Comparison of ENCODE assay signal across 8 cellular contexts in genomic region chr19:49869009-49869483, GRCh38. TPM values are rescaled to one million over a fixed set of nuclear protein-coding genes. Genes with fewer than 3 reads are reported as not detected.
A peak's percentile ranks its signal among the peaks of the same experiment; 100 is the strongest.
DNase-seq lines count a peak whose midpoint lies in the region; ATAC-seq and TF ChIP-seq lines count a peak whose summit lies in the region.

No MANE protein-coding gene starts in this region.

- H2AFZ ChIP-seq in OCI-LY7 (ENCODE audit: low read length) = peak overlapping the region; percentile 51; the same call in 1 of the 2 replicates

- peaks cover 10 to 46% (median 21%) of the 10 kb centered on the region in 11 experiments for H3K36me3 ChIP-seq in BLaER1 treated with 17β-estradiol and CSF1 and Interleukin-3, amounts not matched to agents 10 nM and 100 nM
- H3K36me3 ChIP-seq in OCI-LY7 (ENCODE audit: insufficient read depth, low read length) = peaks cover 23% of the 10 kb centered on the region

- TF ChIP-seq CTCF in OCI-LY7 (conservative IDR thresholded peaks at IDR 0.05; ENCODE audit: low read length) = no peak
- no peak for TF ChIP-seq CTCF in foreskin fibroblast (IDR thresholded peaks at IDR 0.05; ENCODE audit: low read depth, low read length)

- no TSS peak for BruUV-seq in OCI-LY7 (replicated peaks; lab: Mats Ljungman, UMichigan)

- POLR2A ChIA-PET in OCI-LY7 (lab: Charles Lee) = interaction anchor here (0.7 to 1.1 kb wide), 4 partner anchors 11 to 50 kb away, joined by 3 to 7 read pairs (median 4); no protein-coding TSS in a partner anchor

- intact Hi-C loops in OCI-LY7 (cut with micrococcal nuclease; ENCODE audit: unreplicated experiment) = no loop called here

- peaks cover 47 to 87% (median 68%) of the 10 kb centered on the region in 10 experiments for H3K4me1 ChIP-seq in BLaER1 treated with 17β-estradiol and CSF1 and Interleukin-3, amounts not matched to agents 10 nM and 100 nM
- H3K4me1 ChIP-seq in OCI-LY7 (ENCODE audit: insufficient read depth, low read length, poor library complexity, severe bottlenecking) = peaks cover 52% of the 10 kb centered on the region

- H4K20me1 ChIP-seq in BLaER1 treated with 17β-estradiol and CSF1 and Interleukin-3, amounts not matched to agents 10 nM and 100 nM = peaks cover 11 to 31% (median 27%) of the 10 kb centered on the region in 11 experiments; a peak in 21 of 22 replicates
- peaks cover 10% of the 10 kb centered on the region; the same call in 1 of the 2 replicates for H4K20me1 ChIP-seq in OCI-LY7 (ENCODE audit: insufficient read depth, low read length)

- no peaks in the 10 kb centered on the region for H3K9me2 ChIP-seq in OCI-LY7 (ENCODE audit: insufficient read depth, low read length)

- H3K4me3 ChIP-seq in BLaER1 treated with 17β-estradiol and CSF1 and Interleukin-3, amounts not matched to agents 10 nM and 100 nM = peak overlapping the region; percentile 43 to 65 (median 51)
- H3K4me3 ChIP-seq in OCI-LY7 (ENCODE audit: low read depth, low read length, poor library complexity, severe bottlenecking) (peak overlapping the region; percentile 69), foreskin fibroblast (ENCODE audit: low read depth in 1 of 2, low read length in 2 of 2) (peak overlapping the region; percentile 25 to 48), skin epidermis (peak overlapping the region; percentile 6 to 53 (median 32))

- H3K27ac ChIP-seq in BLaER1 treated with 17β-estradiol and CSF1 and Interleukin-3, amounts not matched to agents 10 nM and 100 nM = peak overlapping the region; percentile 25 to 95 (median 84); a peak in 21 of 22 replicates
- peak overlapping the region; percentile 49 for H3K27ac ChIP-seq in OCI-LY7 (ENCODE audit: low read depth, low read length, poor library complexity, severe bottlenecking)
- H3K27ac ChIP-seq in skin epidermis = peak overlapping the region; percentile 10 to 99 (median 91)

- peak overlapping the region; percentile 75 to 99 (median 97) for H3K4me2 ChIP-seq in BLaER1 treated with 17β-estradiol and CSF1 and Interleukin-3, amounts not matched to agents 10 nM and 100 nM
- H3K4me2 ChIP-seq in OCI-LY7 (ENCODE audit: low read length) = peak overlapping the region; percentile 66

- DNase-seq in OCI-LY7 (ENCODE audit: low spot score) = no peak
- DNase-seq in foreskin fibroblast = no peak
- DNase-seq in OCI-M2 (lab: John Stamatoyannopoulos, UW; ENCODE audit: unreplicated experiment) = no peak
- DNase-seq in DMS114 treated with DMSO at 0.1 percent for 48 hours (lab: John Stamatoyannopoulos, UW; ENCODE audit: unreplicated experiment) = no peak

- no peaks in the 10 kb centered on the region for H3K27me3 ChIP-seq in BLaER1 treated with 17β-estradiol and CSF1 and Interleukin-3, amounts not matched to agents 10 nM and 100 nM

- peak; percentile 3 for ATAC-seq in GM21529 (IDR thresholded peaks at IDR 0.05; ENCODE audit: unreplicated experiment)
- no peak for ATAC-seq in HG03565 (IDR thresholded peaks at IDR 0.05; ENCODE audit: unreplicated experiment)

- peaks cover 28% of the 10 kb centered on the region; the same call in 1 of the 2 replicates for H3K79me2 ChIP-seq in OCI-LY7 (ENCODE audit: insufficient read depth, low read depth, low read length)

- peak overlapping the region; percentile 50 to 82 (median 69); a peak in 20 of 22 replicates for H3K9ac ChIP-seq in BLaER1 treated with 17β-estradiol and CSF1 and Interleukin-3, amounts not matched to agents 10 nM and 100 nM

- no peaks in the 10 kb centered on the region for H3K9me3 ChIP-seq in BLaER1 treated with 17β-estradiol and CSF1 and Interleukin-3, amounts not matched to agents 10 nM and 100 nM (replicated peaks in 1 of 11)
- H3K9me3 ChIP-seq in OCI-LY7 (ENCODE audit: low read length) = no peaks in the 10 kb centered on the region

- CTCF ChIA-PET in OCI-LY7 (lab: Charles Lee; ENCODE audit: unreplicated experiment) = no interaction called here

RNA-seq across cellular contexts. Expression of gene PNKP, which starts 1.7 kb away (rescaled TPM):
- total RNA-seq in OCI-LY7 (2014; rRNA removed; shearing (Covaris generic)) = 65.4 and 90.9 TPM in 2 replicates
- total RNA-seq in OCI-LY7 (2022) = 118 and 140 TPM in 2 replicates

RNA-seq across cellular contexts. Expression of gene AKT1S1, which starts 8.1 kb away (rescaled TPM):
- 7.3 TPM in 2 replicates for total RNA-seq in OCI-LY7 (2014; rRNA removed; shearing (Covaris generic))
- total RNA-seq in OCI-LY7 (2022) = 19.8 and 21.2 TPM in 2 replicates

RNA-seq across cellular contexts. Expression of gene TBC1D17, which starts 8.5 kb away (rescaled TPM):
- total RNA-seq in OCI-LY7 (2014; rRNA removed; shearing (Covaris generic)) = 7.9 and 8.0 TPM in 2 replicates
- 24.0 and 31.1 TPM in 2 replicates for total RNA-seq in OCI-LY7 (2022)

RNA-seq across cellular contexts. Expression of gene PTOV1, which starts 18.1 kb away (rescaled TPM):
- total RNA-seq in OCI-LY7 (2014; rRNA removed; shearing (Covaris generic)) = 101 and 124 TPM in 2 replicates
- total RNA-seq in OCI-LY7 (2022) = 105 and 114 TPM in 2 replicates

RNA-seq across cellular contexts. Expression of gene IL4I1, which starts 27.6 kb away (rescaled TPM):
- 0.25 and 0.39 TPM in 2 replicates for total RNA-seq in OCI-LY7 (2014; rRNA removed; shearing (Covaris generic))
- total RNA-seq in OCI-LY7 (2022) = 1.7 and 1.8 TPM in 2 replicates
